Comparison of ENCODE assay signal across 33 cellular contexts in genomic region chr1:54782156-54782555, GRCh38. TPM values are rescaled to one million over a fixed set of nuclear protein-coding genes. Genes with fewer than 3 reads are reported as not detected.
"Had no signal": no experiment of that assay in that cellular context is flagged by ENCODE, and none has a peak within 500 bp of the region (broad histone marks: within the 10 kb centered on the region; RNA-seq: fewer than 3 reads in every experiment).

No MANE protein-coding gene starts in this region.

- H3K4me3 ChIP-seq: ascending aorta, body of pancreas, SJSA1 had no signal

- DNase-seq: activated B cell treated with CpG ODN at 0.5 μM for 24 hours; activated CD4-positive, alpha-beta T cell treated with anti-CD3 and anti-CD28 coated beads for 1 hour; activated CD4-positive, alpha-beta T cell treated with anti-CD3 and anti-CD28 coated beads, Interleukin-2, amount 10 ng/mL, durations not matched to agents 24 days and 14 days; activated CD4-positive, alpha-beta T cell treated with anti-CD3 and anti-CD28 coated beads, Interleukin-2, amount 50 U/mL, for 48 hours; activated CD8-positive, alpha-beta memory T cell treated with anti-CD3 and anti-CD28 coated beads, Interleukin-2, amount 10 ng/mL, durations not matched to agents 7 days and 5 days; activated effector memory CD4-positive, alpha-beta T cell treated with anti-CD3 and anti-CD28 coated beads, Interleukin-2, amount 50 U/mL, for 16 hours; activated naive CD4-positive, alpha-beta T cell treated with Interleukin-2 at 50 U/mL for 16 hours; activated naive CD8-positive, alpha-beta T cell treated with anti-CD3 and anti-CD28 coated beads, Interleukin-2, amount 50 U/mL, for 24 hours; activated T-cell treated with anti-CD3 and anti-CD28 coated beads, Interleukin-2, amount 50 U/mL, for 24 hours; amniotic stem cell; Karpas-422; MM.1S; NCI-H1105 treated with DMSO at 0.1 percent for 48 hours; NCI-H1436 treated with DMSO at 0.1 percent for 48 hours; NCI-H187; NCI-H2081; NCI-H510A treated with DMSO at 0.1 percent for 48 hours; NCI-H69; NK-92 treated with Interleukin-12 subunit alpha and Interleukin-12 subunit beta, amount 100 ng/mL, for 24 hours; OCI-M1; SHP77; SW 1271; T-helper 9 cell had no signal

- H3K36me3 Mint-ChIP-seq: activated naive CD4-positive, alpha-beta T cell treated with anti-CD3 and anti-CD28 coated beads, Interleukin-2, amount 50 U/mL, for 72 hours had no signal

- H3K27ac Mint-ChIP-seq: activated B cell treated with CpG ODN at 0.5 μM for 24 hours; activated CD4-positive, alpha-beta T cell treated with anti-CD3 and anti-CD28 coated beads, Interleukin-2, amount 10 ng/mL, durations not matched to agents 24 days and 14 days; activated CD8-positive, alpha-beta memory T cell treated with anti-CD3 and anti-CD28 coated beads, Interleukin-2, amount 10 ng/mL, durations not matched to agents 7 days and 5 days; activated naive CD8-positive, alpha-beta T cell treated with anti-CD3 and anti-CD28 coated beads, Interleukin-2, amount 50 U/mL, for 24 hours; activated T-cell treated with anti-CD3 and anti-CD28 coated beads, Interleukin-2, amount 50 U/mL, for 24 hours; activated T-helper 1 cell treated with anti-CD3 and anti-CD28 coated beads, Interleukin-12 subunit alpha, Interleukin-12 subunit beta, Interleukin-2, Interleukin-4 antibody, amounts not matched to agents 30 ng/mL and 10 ng/mL and 1 ng/mL, durations not matched to agents 14 hours and 24 hours and 36 hours had no signal

- H3K27me3 ChIP-seq: ascending aorta, body of pancreas had no signal

- H3K9me3 ChIP-seq: ascending aorta, body of pancreas, SJSA1 had no signal

- H3K9me3 Mint-ChIP-seq: activated B cell treated with CpG ODN at 0.5 μM for 24 hours; activated CD4-positive, alpha-beta T cell treated with anti-CD3 and anti-CD28 coated beads, Interleukin-2, amount 10 ng/mL, durations not matched to agents 24 days and 14 days; activated naive CD4-positive, alpha-beta T cell treated with anti-CD3 and anti-CD28 coated beads, Interleukin-2, amount 50 U/mL, for 72 hours; activated naive CD8-positive, alpha-beta T cell treated with anti-CD3 and anti-CD28 coated beads, Interleukin-2, amount 50 U/mL, for 24 hours; activated T-cell treated with anti-CD3 and anti-CD28 coated beads, Interleukin-2, amount 50 U/mL, for 24 hours; activated T-helper 1 cell treated with anti-CD3 and anti-CD28 coated beads, Interleukin-12 subunit alpha, Interleukin-12 subunit beta, Interleukin-2, Interleukin-4 antibody, amounts not matched to agents 30 ng/mL and 10 ng/mL and 1 ng/mL, durations not matched to agents 14 hours and 24 hours and 36 hours; T-helper 1 cell treated with Interleukin-12 subunit alpha and Interleukin-12 subunit beta and Interleukin-4 antibody, amounts not matched to agents 30 μg/mL and 1 μg/mL, for 36 hours had no signal

- H3K4me1 Mint-ChIP-seq: activated B cell treated with CpG ODN at 0.5 μM for 24 hours; activated CD4-positive, alpha-beta T cell treated with anti-CD3 and anti-CD28 coated beads, Interleukin-2, amount 10 ng/mL, durations not matched to agents 24 days and 14 days; activated CD8-positive, alpha-beta memory T cell treated with anti-CD3 and anti-CD28 coated beads, Interleukin-2, amount 10 ng/mL, durations not matched to agents 7 days and 5 days; activated naive CD8-positive, alpha-beta T cell treated with anti-CD3 and anti-CD28 coated beads, Interleukin-2, amount 50 U/mL, for 24 hours had no signal

- H3K4me1 ChIP-seq: ascending aorta, SJSA1 had no signal

- ATAC-seq: activated CD8-positive, alpha-beta memory T cell treated with anti-CD3 and anti-CD28 coated beads, Interleukin-2, amount 10 ng/mL, durations not matched to agents 7 days and 5 days; activated naive CD4-positive, alpha-beta T cell treated with anti-CD3 and anti-CD28 coated beads, Interleukin-2, amount 50 U/mL, for 72 hours; activated naive CD8-positive, alpha-beta T cell treated with anti-CD3 and anti-CD28 coated beads, Interleukin-2, amount 50 U/mL, for 24 hours; body of pancreas; HepG2; Panc1; SK-N-SH treated with all-trans-retinoic acid at 6 μM for 48 hours had no signal

- H3K36me3 ChIP-seq: ascending aorta, SJSA1 had no signal

- H3K27ac ChIP-seq: ascending aorta, body of pancreas, RWPE1, SJSA1 had no signal

- H3K4me3 Mint-ChIP-seq: activated B cell treated with CpG ODN at 0.5 μM for 24 hours; activated CD4-positive, alpha-beta T cell treated with anti-CD3 and anti-CD28 coated beads, Interleukin-2, amount 10 ng/mL, durations not matched to agents 24 days and 14 days; activated CD8-positive, alpha-beta memory T cell treated with anti-CD3 and anti-CD28 coated beads, Interleukin-2, amount 10 ng/mL, durations not matched to agents 7 days and 5 days; activated naive CD8-positive, alpha-beta T cell treated with anti-CD3 and anti-CD28 coated beads, Interleukin-2, amount 50 U/mL, for 24 hours; activated T-cell treated with anti-CD3 and anti-CD28 coated beads, Interleukin-2, amount 50 U/mL, for 24 hours; activated T-helper 1 cell treated with anti-CD3 and anti-CD28 coated beads, Interleukin-12 subunit alpha, Interleukin-12 subunit beta, Interleukin-2, Interleukin-4 antibody, amounts not matched to agents 30 ng/mL and 10 ng/mL and 1 ng/mL, durations not matched to agents 14 hours and 24 hours and 36 hours; T-helper 1 cell treated with Interleukin-12 subunit alpha and Interleukin-12 subunit beta and Interleukin-4 antibody, amounts not matched to agents 30 μg/mL and 1 μg/mL, for 36 hours had no signal

- H3K27me3 Mint-ChIP-seq: activated B cell treated with CpG ODN at 0.5 μM for 24 hours; activated CD4-positive, alpha-beta T cell treated with anti-CD3 and anti-CD28 coated beads, Interleukin-2, amount 10 ng/mL, durations not matched to agents 24 days and 14 days; activated CD8-positive, alpha-beta memory T cell treated with anti-CD3 and anti-CD28 coated beads, Interleukin-2, amount 10 ng/mL, durations not matched to agents 7 days and 5 days; activated naive CD8-positive, alpha-beta T cell treated with anti-CD3 and anti-CD28 coated beads, Interleukin-2, amount 50 U/mL, for 24 hours; activated T-cell treated with anti-CD3 and anti-CD28 coated beads, Interleukin-2, amount 50 U/mL, for 24 hours had no signal

RNA-seq across cellular contexts. Expression of gene TTC22, which starts 19.0 kb away (rescaled TPM):
- total RNA-seq: ascending aorta, HepG2, SJSA1 had no signal
